30 cellular contexts compared by ENCODE assay signal in the genomic region with DNA sequence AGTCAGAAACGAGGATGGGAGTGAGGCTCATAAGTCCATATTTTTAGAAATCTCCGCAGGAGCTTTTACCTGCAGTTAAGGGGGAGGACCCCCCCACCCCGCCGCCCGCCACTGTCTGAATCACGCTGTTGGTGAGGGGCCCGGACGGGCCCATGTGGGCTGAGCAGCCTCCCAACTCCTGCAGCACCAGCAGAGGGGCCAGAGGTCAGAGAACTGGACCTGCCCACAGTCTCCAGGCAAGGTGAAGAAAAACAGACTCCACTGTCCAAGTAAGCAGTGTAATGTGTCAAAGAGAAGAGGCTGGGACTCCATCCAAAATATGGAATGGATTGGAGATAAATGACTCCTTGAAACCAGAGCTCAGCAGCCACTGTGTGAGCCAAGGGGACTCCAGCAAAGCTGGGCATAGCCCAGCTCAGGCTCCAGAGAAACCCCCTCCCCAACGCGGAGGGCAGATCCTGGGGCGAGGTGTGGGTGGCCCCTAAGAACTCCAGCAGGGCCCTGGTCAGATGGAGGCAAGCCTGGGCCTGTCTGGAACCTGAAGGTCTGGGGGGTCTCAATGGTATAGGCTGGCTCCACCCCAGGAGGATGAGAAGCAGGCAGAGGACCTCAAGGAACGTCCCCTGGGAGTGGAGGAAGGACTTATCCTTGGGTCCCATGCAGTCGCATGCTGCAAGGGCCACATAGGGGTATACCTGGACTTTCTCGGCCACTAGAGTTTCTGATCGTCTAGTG.
A peak's percentile ranks its signal among the peaks of the same experiment; 100 is the strongest.
DNase-seq lines count a peak whose midpoint lies in the region; ATAC-seq and TF ChIP-seq lines count a peak whose summit lies in the region.
"Had no signal": no experiment of that assay in that cellular context is flagged by ENCODE, and none has a peak within 500 bp of the region (broad histone marks: within the 10 kb centered on the region; RNA-seq: fewer than 3 reads in every experiment).

No MANE protein-coding gene starts in this region.

- DNase-seq in Karpas-422 (no peak), fibroblast of pulmonary artery (ENCODE audit: low read depth) (peak; percentile 57), naive B cell (no peak), GM23338 (ENCODE audit: low spot score) (no peak), NCI-H446 treated with DMSO at 0.1 percent for 48 hours (lab: John Stamatoyannopoulos, UW) (no peak), HFFc6 (no peak)
- DNase-seq: activated CD4-positive, alpha-beta T cell treated with anti-CD3 and anti-CD28 coated beads for 48 hours; activated gamma-delta T cell treated with Interleukin-2 at 50 U/mL for 16 hours; activated naive CD8-positive, alpha-beta T cell treated with anti-CD3 and anti-CD28 coated beads, Interleukin-2, amount 50 U/mL, for 24 hours; activated T-cell treated with anti-CD3 and anti-CD28 coated beads, Interleukin-2, amount 50 U/mL, for 4 hours; DMS79; gastrocnemius medialis; islet precursor cell; NCI-H1436; NCI-H2107; NCI-H446; NCI-H82; OCI-M1; right lobe of liver; stimulated activated CD4-positive, alpha-beta T cell treated with anti-CD3 and anti-CD28 coated beads, Interleukin-12 subunit alpha, Interleukin-12 subunit beta, amount 100 ng/mL, for 4 hours; stimulated activated CD4-positive, alpha-beta T cell treated with anti-CD3 and anti-CD28 coated beads, Interleukin-4, amount 100 ng/mL, for 24 hours; substantia nigra; T1000; WERI-Rb-1 had no signal

- H3K9me3 Mint-ChIP-seq in naive B cell (peaks cover 0 to 2% (median 0%) of the 10 kb centered on the region in 7 donors), GM23338 (no peaks in the 10 kb centered on the region; the same call in 2 of the 3 replicates), HFFc6 (no peaks in the 10 kb centered on the region)
- H3K9me3 Mint-ChIP-seq: activated naive CD8-positive, alpha-beta T cell treated with anti-CD3 and anti-CD28 coated beads, Interleukin-2, amount 50 U/mL, for 24 hours; activated T-cell treated with anti-CD3 and anti-CD28 coated beads, Interleukin-2, amount 50 U/mL, for 4 hours; stimulated activated effector memory CD8-positive, alpha-beta T cell treated with anti-CD3 and anti-CD28 coated beads, Interleukin-12 subunit alpha, Interleukin-12 subunit beta, amount 100 ng/mL, for 72 hours had no signal

- H3K9me2 ChIP-seq in Karpas-422 (replicated peaks; ENCODE audit: insufficient read depth, low read length) (no peaks in the 10 kb centered on the region), SU-DHL-6 (replicated peaks; ENCODE audit: insufficient read depth, low read length) (no peaks in the 10 kb centered on the region), GM23338 (ENCODE audit: insufficient read depth) (no peaks in the 10 kb centered on the region)

- peaks cover 16 to 26% (median 20%) of the 10 kb centered on the region in 3 donors for H3K4me1 Mint-ChIP-seq in naive B cell
- peaks cover 2% of the 10 kb centered on the region; the same call in 1 of the 3 replicates for H3K4me1 Mint-ChIP-seq in GM23338
- no peaks in the 10 kb centered on the region; the same call in 1 of the 2 replicates for H3K4me1 Mint-ChIP-seq in HFFc6 (ENCODE audit: low read depth)
- H3K4me1 Mint-ChIP-seq: stimulated activated effector memory CD8-positive, alpha-beta T cell treated with anti-CD3 and anti-CD28 coated beads, Interleukin-12 subunit alpha, Interleukin-12 subunit beta, amount 100 ng/mL, for 72 hours had no signal

- H4K20me1 ChIP-seq in Karpas-422 (ENCODE audit: insufficient read depth, low read depth, low read length) (no peaks in the 10 kb centered on the region), SU-DHL-6 (ENCODE audit: low read depth, low read length) (no peaks in the 10 kb centered on the region), GM23338 (replicated peaks; ENCODE audit: insufficient read depth) (no peaks in the 10 kb centered on the region)
- H4K20me1 ChIP-seq: BLaER1 treated with 17β-estradiol and CSF1 and Interleukin-3, amounts not matched to agents 10 nM and 100 nM had no signal

- H3K4me3 ChIP-seq in Karpas-422 (ENCODE audit: low read length), result no peak overlapping the region
- no peak overlapping the region for H3K4me3 ChIP-seq in SU-DHL-6 (ENCODE audit: insufficient read depth, low read length, poor library complexity, severe bottlenecking)
- H3K4me3 ChIP-seq in fibroblast of pulmonary artery (replicated peaks; ENCODE audit: low read depth, low read length), result no peak overlapping the region
- H3K4me3 ChIP-seq in GM23338, result no peak overlapping the region
- H3K4me3 ChIP-seq: BLaER1 treated with 17β-estradiol and CSF1 and Interleukin-3, amounts not matched to agents 10 nM and 100 nM; coronary artery; gastrocnemius medialis; right lobe of liver had no signal

- H3K36me3 Mint-ChIP-seq in naive B cell (no peaks in the 10 kb centered on the region), GM23338 (ENCODE audit: low read depth) (no peaks in the 10 kb centered on the region), HFFc6 (ENCODE audit: low read depth) (no peaks in the 10 kb centered on the region)
- H3K36me3 Mint-ChIP-seq: stimulated activated effector memory CD8-positive, alpha-beta T cell treated with anti-CD3 and anti-CD28 coated beads, Interleukin-12 subunit alpha, Interleukin-12 subunit beta, amount 100 ng/mL, for 72 hours had no signal

- H3K27ac Mint-ChIP-seq in naive B cell (peak overlapping the region in 4 of 6 donors; percentile 26 to 81 (median 40)), GM23338 (no peak overlapping the region), HFFc6 (no peak overlapping the region)
- H3K27ac Mint-ChIP-seq: activated naive CD8-positive, alpha-beta T cell treated with anti-CD3 and anti-CD28 coated beads, Interleukin-2, amount 50 U/mL, for 24 hours; stimulated activated effector memory CD8-positive, alpha-beta T cell treated with anti-CD3 and anti-CD28 coated beads, Interleukin-12 subunit alpha, Interleukin-12 subunit beta, amount 100 ng/mL, for 72 hours had no signal

- H3K27me3 ChIP-seq in Karpas-422 (ENCODE audit: low read length) (no peaks in the 10 kb centered on the region), SU-DHL-6 (ENCODE audit: low read length) (no peaks in the 10 kb centered on the region), GM23338 (ENCODE audit: insufficient read depth) (no peaks in the 10 kb centered on the region)
- H3K27me3 ChIP-seq: BLaER1 treated with 17β-estradiol and CSF1 and Interleukin-3, amounts not matched to agents 10 nM and 100 nM; gastrocnemius medialis; right lobe of liver had no signal

- no peaks in the 10 kb centered on the region for H3K79me2 ChIP-seq in Karpas-422 (ENCODE audit: low read length)
- no peaks in the 10 kb centered on the region for H3K79me2 ChIP-seq in SU-DHL-6 (ENCODE audit: insufficient read depth, low read length)
- no peaks in the 10 kb centered on the region for H3K79me2 ChIP-seq in GM23338 (replicated peaks; ENCODE audit: insufficient read depth)

- no peak overlapping the region for H3K4me3 Mint-ChIP-seq in naive B cell
- H3K4me3 Mint-ChIP-seq in GM23338, result no peak overlapping the region
- H3K4me3 Mint-ChIP-seq in HFFc6, result no peak overlapping the region
- H3K4me3 Mint-ChIP-seq: activated naive CD8-positive, alpha-beta T cell treated with anti-CD3 and anti-CD28 coated beads, Interleukin-2, amount 50 U/mL, for 24 hours; activated T-cell treated with anti-CD3 and anti-CD28 coated beads, Interleukin-2, amount 50 U/mL, for 4 hours; neural crest cell; stimulated activated effector memory CD8-positive, alpha-beta T cell treated with anti-CD3 and anti-CD28 coated beads, Interleukin-12 subunit alpha, Interleukin-12 subunit beta, amount 100 ng/mL, for 72 hours had no signal

- H3K27me3 Mint-ChIP-seq in naive B cell, result no peaks in the 10 kb centered on the region
- H3K27me3 Mint-ChIP-seq in GM23338 (ENCODE audit: insufficient read depth, low read depth, poor library complexity), result peaks cover 3% of the 10 kb centered on the region
- no peaks in the 10 kb centered on the region for H3K27me3 Mint-ChIP-seq in HFFc6 (ENCODE audit: insufficient read depth)
- H3K27me3 Mint-ChIP-seq: activated naive CD8-positive, alpha-beta T cell treated with anti-CD3 and anti-CD28 coated beads, Interleukin-2, amount 50 U/mL, for 24 hours had no signal

- H3K9ac ChIP-seq in Karpas-422 (ENCODE audit: low read length) (peak overlapping the region; percentile 49), SU-DHL-6 (ENCODE audit: low read length) (peak overlapping the region; percentile 6; the same call in 1 of the 2 replicates)
- H3K9ac ChIP-seq: BLaER1 treated with 17β-estradiol and CSF1 and Interleukin-3, amounts not matched to agents 10 nM and 100 nM had no signal

- ATAC-seq in naive B cell (ENCODE audit: low read depth in 2 of 2), result no peak
- no peak for ATAC-seq in GM23338
- no peak for ATAC-seq in HG03439 (IDR thresholded peaks at IDR 0.05; ENCODE audit: unreplicated experiment)
- ATAC-seq: activated naive CD8-positive, alpha-beta T cell treated with anti-CD3 and anti-CD28 coated beads, Interleukin-2, amount 50 U/mL, for 24 hours; activated T-cell treated with anti-CD3 and anti-CD28 coated beads, Interleukin-2, amount 50 U/mL, for 4 hours; gastrocnemius medialis had no signal

- H3K4me2 ChIP-seq in Karpas-422 (ENCODE audit: low read depth, low read length, poor library complexity, severe bottlenecking) (peak overlapping the region; percentile 4), SU-DHL-6 (ENCODE audit: low read depth, low read length, poor library complexity, severe bottlenecking) (no peak overlapping the region), GM23338 (no peak overlapping the region)

- no peaks in the 10 kb centered on the region for H3K36me3 ChIP-seq in Karpas-422 (ENCODE audit: insufficient read depth, low read length)
- no peaks in the 10 kb centered on the region for H3K36me3 ChIP-seq in SU-DHL-6 (ENCODE audit: low read length)
- no peaks in the 10 kb centered on the region for H3K36me3 ChIP-seq in GM23338 (ENCODE audit: insufficient read depth)
- H3K36me3 ChIP-seq: BLaER1 treated with 17β-estradiol and CSF1 and Interleukin-3, amounts not matched to agents 10 nM and 100 nM; gastrocnemius medialis; right lobe of liver; WERI-Rb-1 had no signal

- H3F3A ChIP-seq in SU-DHL-6 (ENCODE audit: insufficient read depth), result peaks cover 47% of the 10 kb centered on the region
- H3F3A ChIP-seq in GM23338 (replicated peaks; ENCODE audit: low read depth), result no peaks in the 10 kb centered on the region

- TF ChIP-seq CTCF in SU-DHL-6 (IDR thresholded peaks at IDR 0.05; ENCODE audit: insufficient read depth, low read length, poor library complexity, severe bottlenecking) (no peak), fibroblast of pulmonary artery (IDR thresholded peaks at IDR 0.05; ENCODE audit: low read length, missing control alignments) (no peak), GM23338 (conservative IDR thresholded peaks at IDR 0.05; ENCODE audit: low read depth in 2 of 2) (no peak), HFFc6 (IDR thresholded peaks at IDR 0.05) (no peak)

- H3K27ac ChIP-seq in Karpas-422 (ENCODE audit: low read length), result peak overlapping the region; percentile 82
- peak overlapping the region; percentile 72 for H3K27ac ChIP-seq in SU-DHL-6 (ENCODE audit: low read depth, low read length)
- no peak overlapping the region for H3K27ac ChIP-seq in GM23338 (ENCODE audit: low read depth)
- H3K27ac ChIP-seq: BLaER1 treated with 17β-estradiol and CSF1 and Interleukin-3, amounts not matched to agents 10 nM and 100 nM; coronary artery; gastrocnemius medialis; right lobe of liver; WERI-Rb-1 had no signal

- H3K9me3 ChIP-seq in Karpas-422 (ENCODE audit: low read length) (no peaks in the 10 kb centered on the region), SU-DHL-6 (ENCODE audit: insufficient read depth, low read length) (no peaks in the 10 kb centered on the region)
- H3K9me3 ChIP-seq: BLaER1 treated with 17β-estradiol and CSF1 and Interleukin-3, amounts not matched to agents 10 nM and 100 nM; gastrocnemius medialis; right lobe of liver had no signal

- H3K4me1 ChIP-seq in Karpas-422 (ENCODE audit: low read length) (peaks cover 90% of the 10 kb centered on the region), GM23338 (ENCODE audit: insufficient read depth) (no peaks in the 10 kb centered on the region)
- H3K4me1 ChIP-seq: gastrocnemius medialis had no signal

- no peak overlapping the region; the same call in 1 of the 2 replicates for H2AFZ ChIP-seq in Karpas-422 (ENCODE audit: low read length)
- no peak overlapping the region for H2AFZ ChIP-seq in SU-DHL-6 (ENCODE audit: low read depth, low read length, severe bottlenecking)
- no peak overlapping the region for H2AFZ ChIP-seq in GM23338

Comparison
In these comparisons a context has a peak if more than half of its experiments do, and no peak if none do; other contexts are left out.
1. H3K27ac Mint-ChIP-seq: peak in naive B cell (4 of 6); none in GM23338 (single experiment) and HFFc6 (single experiment).